In the genomic region with DNA sequence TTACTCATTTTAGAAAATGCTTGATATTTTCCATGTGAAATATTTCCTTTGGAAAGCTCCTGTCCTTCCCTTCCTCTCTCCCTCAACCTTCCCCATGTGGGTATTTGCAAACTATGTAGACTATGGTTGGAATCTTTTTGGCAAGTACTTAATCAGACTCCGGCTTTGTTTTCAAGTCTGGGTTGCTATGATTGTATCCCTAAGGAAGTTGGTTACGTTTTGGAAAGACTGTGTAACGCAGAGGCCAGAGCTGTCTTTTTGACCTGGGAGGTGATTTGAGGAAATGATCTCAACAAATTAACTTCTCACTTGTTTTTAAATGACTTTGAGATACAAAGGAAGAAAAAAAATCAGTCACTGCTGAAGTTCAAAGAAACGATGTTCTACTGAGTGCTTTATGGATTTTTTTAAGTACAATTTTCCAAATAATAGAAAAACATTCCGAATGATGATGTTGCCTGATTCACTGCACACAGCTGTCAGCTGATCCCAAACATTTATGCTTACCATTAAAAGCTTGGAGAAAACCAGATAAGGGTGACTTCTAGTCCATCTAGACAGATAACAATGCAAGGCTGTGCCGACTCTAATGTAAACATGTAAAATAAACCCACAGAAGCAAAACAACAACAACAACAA, we compare ENCODE assay signal across 10 cellular contexts.
A peak's percentile ranks its signal among the peaks of the same experiment; 100 is the strongest.
DNase-seq lines count a peak whose midpoint lies in the region; ATAC-seq and TF ChIP-seq lines count a peak whose summit lies in the region.
"Had no signal": no experiment of that assay in that cellular context is flagged by ENCODE, and none has a peak within 500 bp of the region (broad histone marks: within the 10 kb centered on the region; RNA-seq: fewer than 3 reads in every experiment).

No MANE protein-coding gene starts in this region.

- H3K56ac ChIP-seq in IMR-90 (ENCODE audit: extremely low read depth, insufficient read depth, low read length) = no peak overlapping the region

- no peak overlapping the region for H2BK20ac ChIP-seq in IMR-90 (ENCODE audit: low read depth, low read length)

- peaks cover 7% of the 10 kb centered on the region; the same call in 1 of the 2 replicates for H3K9me1 ChIP-seq in IMR-90 (ENCODE audit: insufficient read depth, low read length)

- no peak overlapping the region for H4K5ac ChIP-seq in IMR-90 (ENCODE audit: low read depth, low read length)

- no peak for TF ChIP-seq EP300 in transverse colon (IDR thresholded peaks at IDR 0.05; ENCODE audit: low read depth)

- H3K27me3 ChIP-seq in IMR-90 (ENCODE audit: control insufficient read depth, insufficient read depth, low read length) (no peaks in the 10 kb centered on the region), transverse colon (no peaks in the 10 kb centered on the region)

- H2AFZ ChIP-seq in IMR-90 (replicated peaks; ENCODE audit: low read length, poor library complexity) = no peak overlapping the region

- H2AK5ac ChIP-seq in IMR-90 (ENCODE audit: low read depth, low read length) = no peak overlapping the region

- in situ Hi-C loops in IMR-90 (cut with MboI; ENCODE audit: low sequenced_read_pairs) = no loop called here
- in situ Hi-C loops in transverse colon (cut with MboI; ENCODE audit: low pct_ligation_motif_present in 1 of 4, low pct_unique_long_range_greater_than_20kb in 1 of 4, low sequenced_read_pairs in 3 of 4) = no loop called here

- H2BK15ac ChIP-seq in IMR-90 (ENCODE audit: low read depth, low read length) = no peak overlapping the region

- ATAC-seq in IMR-90 (ENCODE audit: low read depth) (peak; percentile 82), GM19023 (IDR thresholded peaks at IDR 0.05; ENCODE audit: unreplicated experiment) (no peak), HG02642 (IDR thresholded peaks at IDR 0.05; ENCODE audit: poor library complexity, unreplicated experiment) (no peak)

- H3K79me1 ChIP-seq in IMR-90 (ENCODE audit: low read depth in 1 of 2, low read length in 2 of 2) = no peaks in the 10 kb centered on the region

- TF ChIP-seq POLR2A in IMR-90 (IDR thresholded peaks at IDR 0.05; ENCODE audit: low read depth, low read length) (no peak; the same call in 1 of the 2 replicates), transverse colon (IDR thresholded peaks at IDR 0.05) (no peak)

- intact Hi-C loops in IMR-90 (cut with micrococcal nuclease) (loop anchor here (2.0 kb wide), 1 partner anchor 47 kb away; no protein-coding TSS in a partner anchor), transverse colon (cut with DNase I; ENCODE audit: low total_unique reads) (loop anchor here (10.0 kb wide), 1 partner anchor 77 kb away; no protein-coding TSS in a partner anchor)

- H3K4ac ChIP-seq in IMR-90 (ENCODE audit: low read depth, low read length) = no peak overlapping the region

- H3K9me3 ChIP-seq in IMR-90 (ENCODE audit: control insufficient read depth, insufficient read depth, low read length) = no peaks in the 10 kb centered on the region
- H3K9me3 ChIP-seq in transverse colon = no peaks in the 10 kb centered on the region

- H3K4me2 ChIP-seq in IMR-90 (ENCODE audit: low read depth, low read length) = peak overlapping the region; percentile 91; the same call in 1 of the 2 replicates

- no peak for TF ChIP-seq CTCF in IMR-90 (conservative IDR thresholded peaks at IDR 0.05; ENCODE audit: low read depth, low read length)
- TF ChIP-seq CTCF in epithelial cell of proximal tubule (conservative IDR thresholded peaks at IDR 0.05; ENCODE audit: low read depth, low read length) = no peak
- no peak for TF ChIP-seq CTCF in transverse colon (IDR thresholded peaks at IDR 0.05)

- H2BK5ac ChIP-seq in IMR-90 (ENCODE audit: low read depth, low read length, poor library complexity, severe bottlenecking) = peak overlapping the region; percentile 85

- no peak overlapping the region for H3K14ac ChIP-seq in IMR-90 (replicated peaks; ENCODE audit: low read depth, low read length)

- no peaks in the 10 kb centered on the region for H4K20me1 ChIP-seq in IMR-90 (ENCODE audit: insufficient read depth, low read length)

- dilution Hi-C loops in IMR-90 (cut with HindIII; ENCODE audit: low sequenced_read_pairs, unreplicated experiment) = no loop called here

- DNase-seq in IMR-90 = peak; percentile 96
- peak; percentile 62 for DNase-seq in epithelial cell of proximal tubule (ENCODE audit: low read depth)
- peak; percentile 99 for DNase-seq in lung microvascular endothelial cell (ENCODE audit: low read depth in 2 of 2)
- DNase-seq in transverse colon = no peak
- DNase-seq in iPS-NIHi7 (ENCODE audit: extremely low spot score) = no peak
- DNase-seq in NCI-H1105 (lab: John Stamatoyannopoulos, UW) = no peak
- DNase-seq: activated CD8-positive, alpha-beta memory T cell treated with anti-CD3 and anti-CD28 coated beads for 24 hours had no signal

- H2BK120ac ChIP-seq in IMR-90 (ENCODE audit: low read depth, low read length) = 0 out of 2 replicates have a peak overlapping the region, but pooled peaks have one; percentile 56

- CTCF ChIA-PET in IMR-90 (lab: Yijun Ruan, JAX) = interaction anchor here (0.5 kb wide), 1 partner anchor 48 kb away, joined by 3 read pairs; no protein-coding TSS in a partner anchor

- H4K91ac ChIP-seq in IMR-90 (ENCODE audit: insufficient read depth, low read depth, low read length) = no peak overlapping the region

- no peak overlapping the region for H2AK9ac ChIP-seq in IMR-90 (replicated peaks; ENCODE audit: low read depth, low read length, poor library complexity)

- WGBS in IMR-90 (ENCODE audit: extremely low coverage in 2 of 2, insufficient read length in 1 of 2), 2 experiments = no CpG with 5 or more reads among the region's 6 CpGs
- WGBS in transverse colon (ENCODE audit: low coverage in 1 of 2), 2 donors = 20 to 23% methylated on average over 6 of the region's 6 CpGs

- peaks cover 11% of the 10 kb centered on the region; the same call in 1 of the 2 replicates for H3K4me1 ChIP-seq in IMR-90 (ENCODE audit: control insufficient read depth, insufficient read depth, low read length)
- peaks cover 3 to 21% (median 18%) of the 10 kb centered on the region in 4 donors for H3K4me1 ChIP-seq in transverse colon

- H3K27ac ChIP-seq in IMR-90 (ENCODE audit: insufficient read depth, low read length) = no peak overlapping the region
- peak overlapping the region; percentile 60 to 77 (median 69) for H3K27ac ChIP-seq in transverse colon

- no peak overlapping the region for H3K4me3 ChIP-seq in IMR-90 (ENCODE audit: insufficient read depth, low read depth, low read length)
- no peak overlapping the region for H3K4me3 ChIP-seq in epithelial cell of proximal tubule (ENCODE audit: low read depth, low read length)
- H3K4me3 ChIP-seq in transverse colon = no peak overlapping the region
- H3K4me3 ChIP-seq: skin epidermis had no signal

- H3K18ac ChIP-seq in IMR-90 (ENCODE audit: low read depth, low read length) = no peak overlapping the region

- H3K9ac ChIP-seq in IMR-90 (ENCODE audit: low read depth, low read length) = no peak overlapping the region

- H3K23ac ChIP-seq in IMR-90 (ENCODE audit: low read depth, low read length) = no peak overlapping the region

- TF ChIP-seq RAD21 in IMR-90 (IDR thresholded peaks at IDR 0.05; ENCODE audit: low read length) = 0 out of 2 replicates have a peak, but pooled peaks have one; percentile 8

- H4K8ac ChIP-seq in IMR-90 (ENCODE audit: low read depth in 2 of 2, low read length in 2 of 2) = 0 out of 4 replicates have a peak overlapping the region, but pooled peaks of 1 of the 2 experiments have one; percentile 34

- no peaks in the 10 kb centered on the region for H3K36me3 ChIP-seq in IMR-90 (ENCODE audit: control insufficient read depth, insufficient read depth, low read length)
- H3K36me3 ChIP-seq in transverse colon = no peaks in the 10 kb centered on the region

- POLR2A ChIA-PET in IMR-90 (lab: Charles Lee; ENCODE audit: unreplicated experiment) = no interaction called here

- BruUV-seq in IMR-90 (replicated peaks; lab: Mats Ljungman, UMichigan) = no TSS peak

TF ChIP-seq in IMR-90, 13 proteins besides CTCF, POLR2A, EP300 and RAD21:
- TF ChIP-seq USF2 (IDR thresholded peaks at IDR 0.05; ENCODE audit: low read depth, low read length) (peak; percentile 45; the same call in 1 of the 2 replicates), FOS (IDR thresholded peaks at IDR 0.05; ENCODE audit: low read depth, low read length) (peak; percentile 52; the same call in 1 of the 2 replicates), BHLHE40 (IDR thresholded peaks at IDR 0.05; ENCODE audit: low read depth, low read length) (no peak), CEBPB (IDR thresholded peaks at IDR 0.05; ENCODE audit: low read depth, low read length) (peak; percentile 51)
TF ChIP-seq in IMR-90: peak in this region for 3.

Comparison
In these comparisons a context has a peak if more than half of its experiments do, and no peak if none do; other contexts are left out.
1. DNase-seq: peak in IMR-90 (single experiment), epithelial cell of proximal tubule (single experiment) and lung microvascular endothelial cell (2 of 2); none in transverse colon (single experiment), iPS-NIHi7 (single experiment) and NCI-H1105 (single experiment).